Comparison of ENCODE assay signal across 1 cellular context in the genomic region with DNA sequence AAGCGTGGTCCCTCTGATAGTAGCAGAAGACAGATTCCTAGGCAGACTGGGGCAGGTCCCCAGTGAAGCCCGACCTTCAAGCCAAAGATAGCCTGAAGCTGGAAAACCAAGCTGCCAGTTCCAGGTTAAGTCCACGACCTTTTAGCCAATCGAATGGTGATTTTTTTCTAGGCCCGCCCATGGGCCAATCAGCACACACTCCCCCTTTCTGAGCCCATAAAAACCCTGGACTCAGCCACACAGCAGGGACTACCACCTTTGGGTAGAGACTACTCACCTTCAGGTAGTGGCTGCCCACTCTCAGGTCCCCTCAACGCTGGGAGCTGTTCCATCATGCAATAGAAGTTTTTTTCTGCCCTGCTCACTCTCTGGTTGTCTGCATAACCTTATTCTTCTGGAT.
TF ChIP-seq lines count a peak whose summit lies in the region.

No MANE protein-coding gene starts in this region.

TF ChIP-seq in H1, 55 proteins besides CTCF, POLR2A, EP300 and RAD21:
- TF ChIP-seq TBP (IDR thresholded peaks at IDR 0.05; ENCODE audit: low read depth, low read length) = peak; percentile 50; the same call in 1 of the 2 replicates
- TF ChIP-seq TAF7 (optimal IDR thresholded peaks at IDR 0.05; ENCODE audit: borderline replicate concordance, low read depth, low read length) = no peak
TF ChIP-seq in H1: peak in this region for 1.
